2 cellular contexts compared by ENCODE assay signal in the genomic region with DNA sequence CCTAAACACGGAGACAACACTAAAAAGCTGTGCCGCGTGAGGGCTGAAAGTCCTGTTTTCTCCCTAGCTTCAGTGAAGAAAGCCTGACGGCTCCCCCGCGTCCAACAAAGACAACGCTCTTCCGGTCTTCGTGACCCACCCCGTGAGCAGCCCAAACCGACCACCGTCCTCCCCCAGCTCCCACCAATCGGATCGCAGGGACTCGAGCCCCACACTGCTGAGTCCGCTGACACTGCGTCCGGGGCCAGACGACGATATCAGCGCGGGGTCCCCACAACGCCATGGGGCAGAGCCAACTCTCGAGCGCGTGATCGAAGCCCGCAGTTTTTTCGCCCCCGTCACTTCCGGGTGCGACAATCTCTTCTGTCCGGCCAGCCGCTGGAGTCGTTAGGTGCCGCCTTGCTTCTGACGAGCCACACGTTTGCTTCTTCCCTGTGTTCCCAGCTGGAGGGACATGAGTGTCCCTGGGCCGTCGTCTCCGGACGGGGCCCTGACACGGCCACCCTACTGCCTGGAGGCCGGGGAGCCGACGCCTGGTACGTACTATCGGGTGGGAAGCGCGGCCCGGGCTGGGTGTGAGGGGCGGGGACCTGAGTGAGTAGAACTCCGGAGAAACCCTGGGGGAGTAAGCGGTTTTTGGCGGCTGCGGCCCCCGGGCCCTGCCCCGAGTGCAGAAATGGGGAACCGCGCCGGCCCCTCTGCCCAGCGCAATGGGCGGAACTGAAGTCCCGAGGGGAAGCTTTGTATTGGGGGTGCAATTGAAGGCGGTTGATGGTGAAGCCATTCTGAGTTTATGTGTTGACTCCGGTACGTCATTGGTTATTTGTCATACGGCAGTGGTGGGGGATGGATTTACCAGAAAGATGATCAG.
TF ChIP-seq lines count a peak whose summit lies in the region.

A gene with protein sequence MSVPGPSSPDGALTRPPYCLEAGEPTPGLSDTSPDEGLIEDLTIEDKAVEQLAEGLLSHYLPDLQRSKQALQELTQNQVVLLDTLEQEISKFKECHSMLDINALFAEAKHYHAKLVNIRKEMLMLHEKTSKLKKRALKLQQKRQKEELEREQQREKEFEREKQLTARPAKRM (plus strand): TSS at position 390 of the 871 bp plus-strand sequence. CDS start 65 bp downstream, at position 455.

TF ChIP-seq in HEK293, 187 proteins besides CTCF, POLR2A, EP300 and RAD21 (continued from another document and continues in another):
- TF ChIP-seq, protein P1, sequence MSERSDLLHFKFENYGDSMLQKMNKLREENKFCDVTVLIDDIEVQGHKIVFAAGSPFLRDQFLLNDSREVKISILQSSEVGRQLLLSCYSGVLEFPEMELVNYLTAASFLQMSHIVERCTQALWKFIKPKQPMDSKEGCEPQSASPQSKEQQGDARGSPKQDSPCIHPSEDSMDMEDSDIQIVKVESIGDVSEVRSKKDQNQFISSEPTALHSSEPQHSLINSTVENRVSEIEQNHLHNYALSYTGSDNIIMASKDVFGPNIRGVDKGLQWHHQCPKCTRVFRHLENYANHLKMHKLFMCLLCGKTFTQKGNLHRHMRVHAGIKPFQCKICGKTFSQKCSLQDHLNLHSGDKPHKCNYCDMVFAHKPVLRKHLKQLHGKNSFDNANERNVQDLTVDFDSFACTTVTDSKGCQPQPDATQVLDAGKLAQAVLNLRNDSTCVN (tag by site-specific recombination; optimal IDR thresholded peaks at IDR 0.05), result peak; percentile 69
- TF ChIP-seq SP2 (tag by site-specific recombination; IDR thresholded peaks at IDR 0.05) (peak; percentile 90), ZNF302 (tag by site-specific recombination; IDR thresholded peaks at IDR 0.05; ENCODE audit: low read depth) (no peak), ZNF433 (tag by site-specific recombination; IDR thresholded peaks at IDR 0.05; ENCODE audit: low read depth) (no peak), KLF8 (tag by site-specific recombination; IDR thresholded peaks at IDR 0.05) (peak; percentile 91), ZNF529 (tag by site-specific recombination; IDR thresholded peaks at IDR 0.05; ENCODE audit: insufficient replicate concordance) (no peak), GLI2 (tag by site-specific recombination; IDR thresholded peaks at IDR 0.05; ENCODE audit: borderline replicate concordance, low read depth) (no peak), ZNF391 (tag by site-specific recombination; IDR thresholded peaks at IDR 0.05; ENCODE audit: borderline replicate concordance, low read depth) (peak; percentile 80), ZFP41 (tag by site-specific recombination; IDR thresholded peaks at IDR 0.05; ENCODE audit: borderline replicate concordance) (no peak), KLF7 (tag by site-specific recombination; IDR thresholded peaks at IDR 0.05; ENCODE audit: borderline replicate concordance) (peak; percentile 66; the same call in 1 of the 2 replicates), ZNF677 (tag by site-specific recombination; IDR thresholded peaks at IDR 0.05) (no peak)
- TF ChIP-seq, protein P2, sequence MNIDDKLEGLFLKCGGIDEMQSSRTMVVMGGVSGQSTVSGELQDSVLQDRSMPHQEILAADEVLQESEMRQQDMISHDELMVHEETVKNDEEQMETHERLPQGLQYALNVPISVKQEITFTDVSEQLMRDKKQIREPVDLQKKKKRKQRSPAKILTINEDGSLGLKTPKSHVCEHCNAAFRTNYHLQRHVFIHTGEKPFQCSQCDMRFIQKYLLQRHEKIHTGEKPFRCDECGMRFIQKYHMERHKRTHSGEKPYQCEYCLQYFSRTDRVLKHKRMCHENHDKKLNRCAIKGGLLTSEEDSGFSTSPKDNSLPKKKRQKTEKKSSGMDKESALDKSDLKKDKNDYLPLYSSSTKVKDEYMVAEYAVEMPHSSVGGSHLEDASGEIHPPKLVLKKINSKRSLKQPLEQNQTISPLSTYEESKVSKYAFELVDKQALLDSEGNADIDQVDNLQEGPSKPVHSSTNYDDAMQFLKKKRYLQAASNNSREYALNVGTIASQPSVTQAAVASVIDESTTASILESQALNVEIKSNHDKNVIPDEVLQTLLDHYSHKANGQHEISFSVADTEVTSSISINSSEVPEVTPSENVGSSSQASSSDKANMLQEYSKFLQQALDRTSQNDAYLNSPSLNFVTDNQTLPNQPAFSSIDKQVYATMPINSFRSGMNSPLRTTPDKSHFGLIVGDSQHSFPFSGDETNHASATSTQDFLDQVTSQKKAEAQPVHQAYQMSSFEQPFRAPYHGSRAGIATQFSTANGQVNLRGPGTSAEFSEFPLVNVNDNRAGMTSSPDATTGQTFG (tag by site-specific recombination; IDR thresholded peaks at IDR 0.05; ENCODE audit: borderline replicate concordance), result no peak
- TF ChIP-seq, protein P3, sequence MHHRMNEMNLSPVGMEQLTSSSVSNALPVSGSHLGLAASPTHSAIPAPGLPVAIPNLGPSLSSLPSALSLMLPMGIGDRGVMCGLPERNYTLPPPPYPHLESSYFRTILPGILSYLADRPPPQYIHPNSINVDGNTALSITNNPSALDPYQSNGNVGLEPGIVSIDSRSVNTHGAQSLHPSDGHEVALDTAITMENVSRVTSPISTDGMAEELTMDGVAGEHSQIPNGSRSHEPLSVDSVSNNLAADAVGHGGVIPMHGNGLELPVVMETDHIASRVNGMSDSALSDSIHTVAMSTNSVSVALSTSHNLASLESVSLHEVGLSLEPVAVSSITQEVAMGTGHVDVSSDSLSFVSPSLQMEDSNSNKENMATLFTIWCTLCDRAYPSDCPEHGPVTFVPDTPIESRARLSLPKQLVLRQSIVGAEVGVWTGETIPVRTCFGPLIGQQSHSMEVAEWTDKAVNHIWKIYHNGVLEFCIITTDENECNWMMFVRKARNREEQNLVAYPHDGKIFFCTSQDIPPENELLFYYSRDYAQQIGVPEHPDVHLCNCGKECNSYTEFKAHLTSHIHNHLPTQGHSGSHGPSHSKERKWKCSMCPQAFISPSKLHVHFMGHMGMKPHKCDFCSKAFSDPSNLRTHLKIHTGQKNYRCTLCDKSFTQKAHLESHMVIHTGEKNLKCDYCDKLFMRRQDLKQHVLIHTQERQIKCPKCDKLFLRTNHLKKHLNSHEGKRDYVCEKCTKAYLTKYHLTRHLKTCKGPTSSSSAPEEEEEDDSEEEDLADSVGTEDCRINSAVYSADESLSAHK (tag by site-specific recombination; IDR thresholded peaks at IDR 0.05), result no peak
- TF ChIP-seq, protein P4, sequence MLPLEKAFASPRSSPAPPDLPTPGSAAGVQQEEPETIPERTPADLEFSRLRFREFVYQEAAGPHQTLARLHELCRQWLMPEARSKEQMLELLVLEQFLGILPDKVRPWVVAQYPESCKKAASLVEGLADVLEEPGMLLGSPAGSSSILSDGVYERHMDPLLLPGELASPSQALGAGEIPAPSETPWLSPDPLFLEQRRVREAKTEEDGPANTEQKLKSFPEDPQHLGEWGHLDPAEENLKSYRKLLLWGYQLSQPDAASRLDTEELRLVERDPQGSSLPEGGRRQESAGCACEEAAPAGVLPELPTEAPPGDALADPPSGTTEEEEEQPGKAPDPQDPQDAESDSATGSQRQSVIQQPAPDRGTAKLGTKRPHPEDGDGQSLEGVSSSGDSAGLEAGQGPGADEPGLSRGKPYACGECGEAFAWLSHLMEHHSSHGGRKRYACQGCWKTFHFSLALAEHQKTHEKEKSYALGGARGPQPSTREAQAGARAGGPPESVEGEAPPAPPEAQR (tag by site-specific recombination; IDR thresholded peaks at IDR 0.05), result no peak
- TF ChIP-seq, protein P5, sequence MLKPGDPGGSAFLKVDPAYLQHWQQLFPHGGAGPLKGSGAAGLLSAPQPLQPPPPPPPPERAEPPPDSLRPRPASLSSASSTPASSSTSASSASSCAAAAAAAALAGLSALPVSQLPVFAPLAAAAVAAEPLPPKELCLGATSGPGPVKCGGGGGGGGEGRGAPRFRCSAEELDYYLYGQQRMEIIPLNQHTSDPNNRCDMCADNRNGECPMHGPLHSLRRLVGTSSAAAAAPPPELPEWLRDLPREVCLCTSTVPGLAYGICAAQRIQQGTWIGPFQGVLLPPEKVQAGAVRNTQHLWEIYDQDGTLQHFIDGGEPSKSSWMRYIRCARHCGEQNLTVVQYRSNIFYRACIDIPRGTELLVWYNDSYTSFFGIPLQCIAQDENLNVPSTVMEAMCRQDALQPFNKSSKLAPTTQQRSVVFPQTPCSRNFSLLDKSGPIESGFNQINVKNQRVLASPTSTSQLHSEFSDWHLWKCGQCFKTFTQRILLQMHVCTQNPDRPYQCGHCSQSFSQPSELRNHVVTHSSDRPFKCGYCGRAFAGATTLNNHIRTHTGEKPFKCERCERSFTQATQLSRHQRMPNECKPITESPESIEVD (tag by site-specific recombination; IDR thresholded peaks at IDR 0.05), result no peak

TF ChIP-seq in SK-N-SH, 30 proteins besides CTCF, POLR2A, EP300 and RAD21 (continued from another document):
- TF ChIP-seq SIN3A (IDR thresholded peaks at IDR 0.05; ENCODE audit: borderline replicate concordance, low read depth, low read length) (peak; percentile 30; the same call in 1 of the 2 replicates), MEF2A (IDR thresholded peaks at IDR 0.05; ENCODE audit: borderline replicate concordance, low read depth) (no peak), TAF1 (IDR thresholded peaks at IDR 0.05; ENCODE audit: borderline replicate concordance, low read depth, low read length) (peak; percentile 73), GABPA (IDR thresholded peaks at IDR 0.05; ENCODE audit: low read depth) (peak; percentile 86), RCOR1 (IDR thresholded peaks at IDR 0.05; ENCODE audit: low read length) (peak; percentile 24; the same call in 1 of the 2 replicates), CHD2 (IDR thresholded peaks at IDR 0.05; ENCODE audit: low read length, partially characterized antibody) (peak; percentile 86), FOSL2 (IDR thresholded peaks at IDR 0.05; ENCODE audit: borderline replicate concordance, low read depth) (no peak), MXI1 (IDR thresholded peaks at IDR 0.05; ENCODE audit: low read depth, low read length) (peak; percentile 69; the same call in 1 of the 2 replicates), SMC3 (IDR thresholded peaks at IDR 0.05; ENCODE audit: low read depth, low read length) (no peak), NFIC (IDR thresholded peaks at IDR 0.05; ENCODE audit: borderline replicate concordance) (peak; percentile 23; the same call in 1 of the 2 replicates), EZH2phosphoT487 (IDR thresholded peaks at IDR 0.05; ENCODE audit: borderline replicate concordance, low read depth) (no peak), TCF12 (IDR thresholded peaks at IDR 0.05) (peak; percentile 26; the same call in 1 of the 2 replicates), RXRA (IDR thresholded peaks at IDR 0.05; ENCODE audit: borderline replicate concordance, low read depth) (no peak), POLR2AphosphoS5 (IDR thresholded peaks at IDR 0.05; ENCODE audit: low read depth, low read length) (peak; percentile 86; the same call in 1 of the 2 replicates), YY1 (IDR thresholded peaks at IDR 0.05; ENCODE audit: low read depth) (peak; percentile 72; the same call in 1 of the 2 replicates)
- TF ChIP-seq, protein P6, sequence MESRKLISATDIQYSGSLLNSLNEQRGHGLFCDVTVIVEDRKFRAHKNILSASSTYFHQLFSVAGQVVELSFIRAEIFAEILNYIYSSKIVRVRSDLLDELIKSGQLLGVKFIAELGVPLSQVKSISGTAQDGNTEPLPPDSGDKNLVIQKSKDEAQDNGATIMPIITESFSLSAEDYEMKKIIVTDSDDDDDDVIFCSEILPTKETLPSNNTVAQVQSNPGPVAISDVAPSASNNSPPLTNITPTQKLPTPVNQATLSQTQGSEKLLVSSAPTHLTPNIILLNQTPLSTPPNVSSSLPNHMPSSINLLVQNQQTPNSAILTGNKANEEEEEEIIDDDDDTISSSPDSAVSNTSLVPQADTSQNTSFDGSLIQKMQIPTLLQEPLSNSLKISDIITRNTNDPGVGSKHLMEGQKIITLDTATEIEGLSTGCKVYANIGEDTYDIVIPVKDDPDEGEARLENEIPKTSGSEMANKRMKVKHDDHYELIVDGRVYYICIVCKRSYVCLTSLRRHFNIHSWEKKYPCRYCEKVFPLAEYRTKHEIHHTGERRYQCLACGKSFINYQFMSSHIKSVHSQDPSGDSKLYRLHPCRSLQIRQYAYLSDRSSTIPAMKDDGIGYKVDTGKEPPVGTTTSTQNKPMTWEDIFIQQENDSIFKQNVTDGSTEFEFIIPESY (IDR thresholded peaks at IDR 0.05; ENCODE audit: borderline replicate concordance, low read depth), result peak; percentile 89
- TF ChIP-seq, protein P7, sequence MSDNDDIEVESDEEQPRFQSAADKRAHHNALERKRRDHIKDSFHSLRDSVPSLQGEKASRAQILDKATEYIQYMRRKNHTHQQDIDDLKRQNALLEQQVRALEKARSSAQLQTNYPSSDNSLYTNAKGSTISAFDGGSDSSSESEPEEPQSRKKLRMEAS (IDR thresholded peaks at IDR 0.05; ENCODE audit: low read depth), result peak; percentile 96
- TF ChIP-seq, protein P8, sequence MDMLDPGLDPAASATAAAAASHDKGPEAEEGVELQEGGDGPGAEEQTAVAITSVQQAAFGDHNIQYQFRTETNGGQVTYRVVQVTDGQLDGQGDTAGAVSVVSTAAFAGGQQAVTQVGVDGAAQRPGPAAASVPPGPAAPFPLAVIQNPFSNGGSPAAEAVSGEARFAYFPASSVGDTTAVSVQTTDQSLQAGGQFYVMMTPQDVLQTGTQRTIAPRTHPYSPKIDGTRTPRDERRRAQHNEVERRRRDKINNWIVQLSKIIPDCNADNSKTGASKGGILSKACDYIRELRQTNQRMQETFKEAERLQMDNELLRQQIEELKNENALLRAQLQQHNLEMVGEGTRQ (IDR thresholded peaks at IDR 0.05; ENCODE audit: borderline replicate concordance, low read depth, low read length), result no peak
- TF ChIP-seq, protein P9, sequence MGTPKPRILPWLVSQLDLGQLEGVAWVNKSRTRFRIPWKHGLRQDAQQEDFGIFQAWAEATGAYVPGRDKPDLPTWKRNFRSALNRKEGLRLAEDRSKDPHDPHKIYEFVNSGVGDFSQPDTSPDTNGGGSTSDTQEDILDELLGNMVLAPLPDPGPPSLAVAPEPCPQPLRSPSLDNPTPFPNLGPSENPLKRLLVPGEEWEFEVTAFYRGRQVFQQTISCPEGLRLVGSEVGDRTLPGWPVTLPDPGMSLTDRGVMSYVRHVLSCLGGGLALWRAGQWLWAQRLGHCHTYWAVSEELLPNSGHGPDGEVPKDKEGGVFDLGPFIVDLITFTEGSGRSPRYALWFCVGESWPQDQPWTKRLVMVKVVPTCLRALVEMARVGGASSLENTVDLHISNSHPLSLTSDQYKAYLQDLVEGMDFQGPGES (IDR thresholded peaks at IDR 0.05; ENCODE audit: low read depth, low read length), result no peak
- TF ChIP-seq, protein P10, sequence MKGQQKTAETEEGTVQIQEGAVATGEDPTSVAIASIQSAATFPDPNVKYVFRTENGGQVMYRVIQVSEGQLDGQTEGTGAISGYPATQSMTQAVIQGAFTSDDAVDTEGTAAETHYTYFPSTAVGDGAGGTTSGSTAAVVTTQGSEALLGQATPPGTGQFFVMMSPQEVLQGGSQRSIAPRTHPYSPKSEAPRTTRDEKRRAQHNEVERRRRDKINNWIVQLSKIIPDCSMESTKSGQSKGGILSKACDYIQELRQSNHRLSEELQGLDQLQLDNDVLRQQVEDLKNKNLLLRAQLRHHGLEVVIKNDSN (IDR thresholded peaks at IDR 0.05; ENCODE audit: borderline replicate concordance, low read depth), result peak; percentile 67; the same call in 1 of the 2 replicates
- TF ChIP-seq, protein P11, sequence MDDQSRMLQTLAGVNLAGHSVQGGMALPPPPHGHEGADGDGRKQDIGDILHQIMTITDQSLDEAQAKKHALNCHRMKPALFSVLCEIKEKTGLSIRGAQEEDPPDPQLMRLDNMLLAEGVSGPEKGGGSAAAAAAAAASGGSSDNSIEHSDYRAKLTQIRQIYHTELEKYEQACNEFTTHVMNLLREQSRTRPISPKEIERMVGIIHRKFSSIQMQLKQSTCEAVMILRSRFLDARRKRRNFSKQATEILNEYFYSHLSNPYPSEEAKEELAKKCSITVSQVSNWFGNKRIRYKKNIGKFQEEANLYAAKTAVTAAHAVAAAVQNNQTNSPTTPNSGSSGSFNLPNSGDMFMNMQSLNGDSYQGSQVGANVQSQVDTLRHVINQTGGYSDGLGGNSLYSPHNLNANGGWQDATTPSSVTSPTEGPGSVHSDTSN (IDR thresholded peaks at IDR 0.05), result peak; percentile 34; the same call in 1 of the 2 replicates
TF ChIP-seq in SK-N-SH: peak in this region for 16.
